Comparison of ENCODE assay signal across 17 cellular contexts in genomic region chr4:83196936-83197335, GRCh38.
DNase-seq lines count a peak whose midpoint lies in the region; ATAC-seq and TF ChIP-seq lines count a peak whose summit lies in the region.
"Had no signal": no experiment of that assay in that cellular context is flagged by ENCODE, and none has a peak within 500 bp of the region (broad histone marks: within the 10 kb centered on the region; RNA-seq: fewer than 3 reads in every experiment).

No MANE protein-coding gene starts in this region.

- peaks cover 17% of the 10 kb centered on the region; the same call in 2 of the 3 replicates for H3K4me1 Mint-ChIP-seq in GM23338
- H3K4me1 Mint-ChIP-seq in activated B cell treated with CpG ODN at 0.5 μM for 24 hours: peaks cover 39% of the 10 kb centered on the region

- H3K9me2 ChIP-seq in GM23338 (ENCODE audit: insufficient read depth): no peaks in the 10 kb centered on the region; the same call in 1 of the 2 replicates
- H3K9me2 ChIP-seq: SK-N-SH had no signal

- no peaks in the 10 kb centered on the region for H3K79me2 ChIP-seq in GM23338 (replicated peaks; ENCODE audit: insufficient read depth)

- H3K27ac ChIP-seq in BLaER1 treated with 17β-estradiol and CSF1 and Interleukin-3, amounts not matched to agents 10 nM and 100 nM: peak overlapping the region in 5 of 11 experiments; percentile 66 to 88 (median 74); a peak in 11 of 22 replicates
- no peak overlapping the region for H3K27ac ChIP-seq in GM23338 (ENCODE audit: low read depth)
- peak overlapping the region; percentile 88 to 91 for H3K27ac ChIP-seq in mucosa of rectum (ENCODE audit: low read depth in 2 of 2, low read length in 2 of 2)

- H4K20me1 ChIP-seq in BLaER1 treated with 17β-estradiol and CSF1 and Interleukin-3, amounts not matched to agents 10 nM and 100 nM: no peaks in the 10 kb centered on the region
- H4K20me1 ChIP-seq in GM23338 (replicated peaks; ENCODE audit: insufficient read depth): no peaks in the 10 kb centered on the region

- H3K9me3 ChIP-seq in BLaER1 treated with 17β-estradiol and CSF1 and Interleukin-3, amounts not matched to agents 10 nM and 100 nM (replicated peaks in 1 of 11): peaks cover 0 to 16% (median 3%) of the 10 kb centered on the region in 11 experiments; a peak in 8 of 22 replicates
- H3K9me3 ChIP-seq in mucosa of rectum (ENCODE audit: control insufficient read depth in 2 of 2, low read length in 2 of 2): no peaks in the 10 kb centered on the region
- H3K9me3 ChIP-seq: Peyer's patch, SK-N-SH had no signal

- no peak for DNase-seq in GM23338 (ENCODE audit: low spot score)
- no peak for DNase-seq in activated B cell treated with CpG ODN at 0.5 μM for 24 hours
- DNase-seq in NCI-H187 treated with DMSO at 0.1 percent for 48 hours (lab: John Stamatoyannopoulos, UW): no peak
- no peak for DNase-seq in mucosa of gallbladder (ENCODE audit: low spot score)
- no peak for DNase-seq in epidermal melanocyte (ENCODE audit: insufficient read length, low spot score)
- DNase-seq: AML-193; CD4-positive, alpha-beta memory T cell; H7; NCI-H1092 treated with DMSO at 0.1 percent for 48 hours; NCI-H1694; NCI-H748 treated with DMSO at 0.1 percent for 48 hours; Peyer's patch; Right ventricle myocardium superior; SK-N-SH had no signal

- TF ChIP-seq CTCF in GM23338 (conservative IDR thresholded peaks at IDR 0.05; ENCODE audit: low read depth in 2 of 2) (no peak), activated B cell treated with CpG ODN at 0.5 μM for 24 hours (IDR thresholded peaks at IDR 0.05) (no peak)

- peak overlapping the region in 6 of 11 experiments; percentile 47 to 78 (median 58); a peak in 8 of 22 replicates for H3K4me2 ChIP-seq in BLaER1 treated with 17β-estradiol and CSF1 and Interleukin-3, amounts not matched to agents 10 nM and 100 nM
- no peak overlapping the region for H3K4me2 ChIP-seq in GM23338
- H3K4me2 ChIP-seq: SK-N-SH had no signal

- intact Hi-C loops in activated B cell treated with CpG ODN at 0.5 μM for 24 hours (cut with micrococcal nuclease): loop anchor here (1.0 kb wide), 2 partner anchors 9 to 15 kb away; no protein-coding TSS in a partner anchor

- POLR2A ChIA-PET in activated B cell treated with CpG ODN at 0.5 μM for 24 hours (lab: Charles Lee): interaction anchor here (0.7 to 2.7 kb wide), 5 partner anchors 15 to 86 kb away, joined by 3 to 15 read pairs (median 3); no protein-coding TSS in a partner anchor

- H3K4me1 ChIP-seq in BLaER1 treated with 17β-estradiol and CSF1 and Interleukin-3, amounts not matched to agents 10 nM and 100 nM: peaks cover 0 to 69% (median 21%) of the 10 kb centered on the region in 10 experiments; a peak in 12 of 20 replicates
- H3K4me1 ChIP-seq in GM23338 (ENCODE audit: insufficient read depth) (no peaks in the 10 kb centered on the region), mucosa of rectum (ENCODE audit: control insufficient read depth in 2 of 2, insufficient read depth in 2 of 2, low read length in 2 of 2) (peaks cover 19 to 25% of the 10 kb centered on the region in 2 donors)

- H3K4me3 Mint-ChIP-seq in GM23338: no peak overlapping the region
- H3K4me3 Mint-ChIP-seq in activated B cell treated with CpG ODN at 0.5 μM for 24 hours: peak overlapping the region; percentile 6
- H3K4me3 Mint-ChIP-seq: CD4-positive, alpha-beta memory T cell had no signal

- H3K36me3 Mint-ChIP-seq in GM23338 (ENCODE audit: low read depth) (no peaks in the 10 kb centered on the region), activated B cell treated with CpG ODN at 0.5 μM for 24 hours (ENCODE audit: low read depth) (no peaks in the 10 kb centered on the region)
- H3K36me3 Mint-ChIP-seq: CD4-positive, alpha-beta memory T cell had no signal

- H3K9ac ChIP-seq in BLaER1 treated with 17β-estradiol and CSF1 and Interleukin-3, amounts not matched to agents 10 nM and 100 nM: peak overlapping the region in 1 of 11 experiments; percentile 37; a peak in 1 of 22 replicates
- no peak overlapping the region for H3K9ac ChIP-seq in mucosa of rectum (ENCODE audit: low read depth in 1 of 2, low read length in 2 of 2)
- H3K9ac ChIP-seq: SK-N-SH had no signal

- peaks cover 0 to 5% (median 0%) of the 10 kb centered on the region in 11 experiments; a peak in 1 of 22 replicates for H3K36me3 ChIP-seq in BLaER1 treated with 17β-estradiol and CSF1 and Interleukin-3, amounts not matched to agents 10 nM and 100 nM
- H3K36me3 ChIP-seq in GM23338 (ENCODE audit: insufficient read depth) (no peaks in the 10 kb centered on the region), mucosa of rectum (ENCODE audit: control insufficient read depth in 2 of 2, insufficient read depth in 2 of 2, low read length in 2 of 2) (no peaks in the 10 kb centered on the region)
- H3K36me3 ChIP-seq: Peyer's patch had no signal

- no peaks in the 10 kb centered on the region for H3K9me3 Mint-ChIP-seq in GM23338
- no peaks in the 10 kb centered on the region for H3K9me3 Mint-ChIP-seq in activated B cell treated with CpG ODN at 0.5 μM for 24 hours

- H3K27me3 ChIP-seq in BLaER1 treated with 17β-estradiol and CSF1 and Interleukin-3, amounts not matched to agents 10 nM and 100 nM: no peaks in the 10 kb centered on the region
- H3K27me3 ChIP-seq in GM23338 (ENCODE audit: insufficient read depth): no peaks in the 10 kb centered on the region
- no peaks in the 10 kb centered on the region for H3K27me3 ChIP-seq in mucosa of rectum (ENCODE audit: control insufficient read depth in 2 of 2, insufficient read depth in 2 of 2, low read length in 2 of 2)
- H3K27me3 ChIP-seq: Peyer's patch had no signal

- CTCF ChIA-PET in activated B cell treated with CpG ODN at 0.5 μM for 24 hours (lab: Charles Lee): no interaction called here

- H3K27me3 Mint-ChIP-seq in GM23338 (ENCODE audit: insufficient read depth, low read depth, poor library complexity): peaks cover 3% of the 10 kb centered on the region
- H3K27me3 Mint-ChIP-seq in activated B cell treated with CpG ODN at 0.5 μM for 24 hours: no peaks in the 10 kb centered on the region
- H3K27me3 Mint-ChIP-seq: CD4-positive, alpha-beta memory T cell had no signal

- 0 out of 2 replicates have a peak overlapping the region, but pooled peaks have one; percentile 60 for H2AFZ ChIP-seq in GM23338

- no peaks in the 10 kb centered on the region for H3F3A ChIP-seq in GM23338 (replicated peaks; ENCODE audit: low read depth)

- H3K27ac Mint-ChIP-seq in GM23338: no peak overlapping the region
- peak overlapping the region; percentile 74 for H3K27ac Mint-ChIP-seq in activated B cell treated with CpG ODN at 0.5 μM for 24 hours
- H3K27ac Mint-ChIP-seq: CD4-positive, alpha-beta memory T cell had no signal

- ATAC-seq in GM23338: no peak
- ATAC-seq in activated B cell treated with CpG ODN at 0.5 μM for 24 hours (ENCODE audit: low read depth): no peak
- no peak for ATAC-seq in GM18517 (IDR thresholded peaks at IDR 0.05; ENCODE audit: unreplicated experiment)

- no peak overlapping the region for H3K4me3 ChIP-seq in BLaER1 treated with 17β-estradiol and CSF1 and Interleukin-3, amounts not matched to agents 10 nM and 100 nM
- H3K4me3 ChIP-seq in GM23338 (no peak overlapping the region), mucosa of rectum (ENCODE audit: low read length in 2 of 2) (no peak overlapping the region)
- H3K4me3 ChIP-seq: Peyer's patch had no signal

TF ChIP-seq in GM23338, 12 proteins besides CTCF, POLR2A, EP300 and RAD21 (continues in another document):
- TF ChIP-seq ETS1 (IDR thresholded peaks at IDR 0.05) (no peak), EZH2phosphoT487 (IDR thresholded peaks at IDR 0.05; ENCODE audit: unreplicated experiment) (no peak), EZH2 (IDR thresholded peaks at IDR 0.05; ENCODE audit: low read depth, unreplicated experiment) (no peak), ZNF331 (CRISPR knock-in tag; IDR thresholded peaks at IDR 0.05; ENCODE audit: low read depth) (no peak)
- TF ChIP-seq, protein P1, sequence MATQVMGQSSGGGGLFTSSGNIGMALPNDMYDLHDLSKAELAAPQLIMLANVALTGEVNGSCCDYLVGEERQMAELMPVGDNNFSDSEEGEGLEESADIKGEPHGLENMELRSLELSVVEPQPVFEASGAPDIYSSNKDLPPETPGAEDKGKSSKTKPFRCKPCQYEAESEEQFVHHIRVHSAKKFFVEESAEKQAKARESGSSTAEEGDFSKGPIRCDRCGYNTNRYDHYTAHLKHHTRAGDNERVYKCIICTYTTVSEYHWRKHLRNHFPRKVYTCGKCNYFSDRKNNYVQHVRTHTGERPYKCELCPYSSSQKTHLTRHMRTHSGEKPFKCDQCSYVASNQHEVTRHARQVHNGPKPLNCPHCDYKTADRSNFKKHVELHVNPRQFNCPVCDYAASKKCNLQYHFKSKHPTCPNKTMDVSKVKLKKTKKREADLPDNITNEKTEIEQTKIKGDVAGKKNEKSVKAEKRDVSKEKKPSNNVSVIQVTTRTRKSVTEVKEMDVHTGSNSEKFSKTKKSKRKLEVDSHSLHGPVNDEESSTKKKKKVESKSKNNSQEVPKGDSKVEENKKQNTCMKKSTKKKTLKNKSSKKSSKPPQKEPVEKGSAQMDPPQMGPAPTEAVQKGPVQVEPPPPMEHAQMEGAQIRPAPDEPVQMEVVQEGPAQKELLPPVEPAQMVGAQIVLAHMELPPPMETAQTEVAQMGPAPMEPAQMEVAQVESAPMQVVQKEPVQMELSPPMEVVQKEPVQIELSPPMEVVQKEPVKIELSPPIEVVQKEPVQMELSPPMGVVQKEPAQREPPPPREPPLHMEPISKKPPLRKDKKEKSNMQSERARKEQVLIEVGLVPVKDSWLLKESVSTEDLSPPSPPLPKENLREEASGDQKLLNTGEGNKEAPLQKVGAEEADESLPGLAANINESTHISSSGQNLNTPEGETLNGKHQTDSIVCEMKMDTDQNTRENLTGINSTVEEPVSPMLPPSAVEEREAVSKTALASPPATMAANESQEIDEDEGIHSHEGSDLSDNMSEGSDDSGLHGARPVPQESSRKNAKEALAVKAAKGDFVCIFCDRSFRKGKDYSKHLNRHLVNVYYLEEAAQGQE (IDR thresholded peaks at IDR 0.05; ENCODE audit: unreplicated experiment): no peak
